In genomic region chr9:12640021-12640587, GRCh38 we compare ENCODE assay signal across 8 cellular contexts. TPM values are rescaled to one million over a fixed set of nuclear protein-coding genes. Genes with fewer than 3 reads are reported as not detected.
DNase-seq lines count a peak whose midpoint lies in the region; ATAC-seq and TF ChIP-seq lines count a peak whose summit lies in the region.

No MANE protein-coding gene starts in this region.

- H3K4me2 ChIP-seq in DND-41 (ENCODE audit: insufficient read depth, low read length) (no peak overlapping the region), PC-9 (no peak overlapping the region)

- intact Hi-C loops in PC-9 (cut with micrococcal nuclease; ENCODE audit: unreplicated experiment), result no loop called here

- TF ChIP-seq CTCF in DND-41 (IDR thresholded peaks at IDR 0.05; ENCODE audit: borderline replicate concordance, extremely low read depth, low read length, poor library complexity, severe bottlenecking) (peak; percentile 40), PC-9 (conservative IDR thresholded peaks at IDR 0.05) (peak; percentile 65), foreskin fibroblast (IDR thresholded peaks at IDR 0.05; ENCODE audit: low read depth, low read length) (peak; percentile 17)

- no peak overlapping the region for H3K4me3 ChIP-seq in DND-41 (ENCODE audit: low read depth in 1 of 2, low read length in 2 of 2)
- H3K4me3 ChIP-seq in PC-9, result no peak overlapping the region
- H3K4me3 ChIP-seq in foreskin fibroblast (ENCODE audit: low read depth in 1 of 2, low read length in 2 of 2), result no peak overlapping the region

- no peak overlapping the region for H3K9ac ChIP-seq in DND-41 (ENCODE audit: low read depth, low read length)

- no peaks in the 10 kb centered on the region for H4K20me1 ChIP-seq in DND-41 (ENCODE audit: insufficient read depth, low read length)
- H4K20me1 ChIP-seq in PC-9 (ENCODE audit: insufficient read depth), result no peaks in the 10 kb centered on the region

- H3F3A ChIP-seq in PC-9 (ENCODE audit: insufficient read depth, low read depth), result no peaks in the 10 kb centered on the region

- no peaks in the 10 kb centered on the region for H3K79me2 ChIP-seq in DND-41 (ENCODE audit: insufficient read depth, low read length)
- no peaks in the 10 kb centered on the region for H3K79me2 ChIP-seq in PC-9 (ENCODE audit: low read depth)

- H3K4me1 ChIP-seq in DND-41 (ENCODE audit: insufficient read depth, low read length), result no peaks in the 10 kb centered on the region
- no peaks in the 10 kb centered on the region for H3K4me1 ChIP-seq in PC-9 (replicated peaks; ENCODE audit: insufficient read depth)

- DNase-seq in DND-41 (no peak), KBM-7 (peak; percentile 42), PC-9 (no peak), foreskin fibroblast (peak; percentile 2 to 47), stromal cell of bone marrow (ENCODE audit: low read depth) (peak; percentile 16), NCI-H1048 (lab: John Stamatoyannopoulos, UW) (no peak), HuH-7.5 (ENCODE audit: low spot score) (no peak)

- no TSS peak for BruUV-seq in PC-9 (replicated peaks; lab: Mats Ljungman, UMichigan)

- CTCF ChIA-PET in PC-9 (lab: Charles Lee), result no interaction called here

- H3K9me2 ChIP-seq in PC-9 (ENCODE audit: insufficient read depth), result no peaks in the 10 kb centered on the region

- no peaks in the 10 kb centered on the region for H3K36me3 ChIP-seq in DND-41 (ENCODE audit: insufficient read depth, low read length)
- no peaks in the 10 kb centered on the region for H3K36me3 ChIP-seq in PC-9 (ENCODE audit: low read depth)

- H3K9me3 ChIP-seq in DND-41 (ENCODE audit: insufficient read depth, low read length, severe bottlenecking) (no peaks in the 10 kb centered on the region), PC-9 (ENCODE audit: insufficient read depth, low read depth) (no peaks in the 10 kb centered on the region)

- POLR2A ChIA-PET in PC-9 (lab: Charles Lee; ENCODE audit: unreplicated experiment), result no interaction called here

- H3K27me3 ChIP-seq in DND-41 (ENCODE audit: insufficient read depth, low read length, poor library complexity) (no peaks in the 10 kb centered on the region), PC-9 (ENCODE audit: insufficient read depth, low read depth) (no peaks in the 10 kb centered on the region)

- no peak overlapping the region for H3K27ac ChIP-seq in DND-41 (ENCODE audit: low read length)
- H3K27ac ChIP-seq in PC-9, result no peak overlapping the region

- ATAC-seq in DND-41 (ENCODE audit: insufficient read depth, low read depth) (0 out of 3 replicates have a peak, but pooled peaks have one; percentile 40), HG02571 (IDR thresholded peaks at IDR 0.05; ENCODE audit: unreplicated experiment) (no peak)

- in situ Hi-C loops in KBM-7 (cut with MboI; ENCODE audit: low pct_unique_long_range_greater_than_20kb, low sequenced_read_pairs), result no loop called here

- H2AFZ ChIP-seq in DND-41 (ENCODE audit: low read depth, low read length), result no peak overlapping the region
- H2AFZ ChIP-seq in PC-9, result no peak overlapping the region

RNA-seq across cellular contexts. Expression of gene TYRP1, which starts 53.1 kb away (rescaled TPM):
- total RNA-seq in PC-9 (2021), result not detected in 2 replicates

Comparison
In these comparisons a context has a peak if more than half of its experiments do, and no peak if none do; other contexts are left out.
1. DNase-seq: peak in KBM-7 (single experiment), foreskin fibroblast (2 of 2) and stromal cell of bone marrow (single experiment); none in DND-41 (single experiment), PC-9 (0 of 2), NCI-H1048 (single experiment) and HuH-7.5 (single experiment).
2. Peak in every context shown above with its lines, with median percentiles within 50 percentile points of each other: CTCF ChIP-seq.